In the genomic region with DNA sequence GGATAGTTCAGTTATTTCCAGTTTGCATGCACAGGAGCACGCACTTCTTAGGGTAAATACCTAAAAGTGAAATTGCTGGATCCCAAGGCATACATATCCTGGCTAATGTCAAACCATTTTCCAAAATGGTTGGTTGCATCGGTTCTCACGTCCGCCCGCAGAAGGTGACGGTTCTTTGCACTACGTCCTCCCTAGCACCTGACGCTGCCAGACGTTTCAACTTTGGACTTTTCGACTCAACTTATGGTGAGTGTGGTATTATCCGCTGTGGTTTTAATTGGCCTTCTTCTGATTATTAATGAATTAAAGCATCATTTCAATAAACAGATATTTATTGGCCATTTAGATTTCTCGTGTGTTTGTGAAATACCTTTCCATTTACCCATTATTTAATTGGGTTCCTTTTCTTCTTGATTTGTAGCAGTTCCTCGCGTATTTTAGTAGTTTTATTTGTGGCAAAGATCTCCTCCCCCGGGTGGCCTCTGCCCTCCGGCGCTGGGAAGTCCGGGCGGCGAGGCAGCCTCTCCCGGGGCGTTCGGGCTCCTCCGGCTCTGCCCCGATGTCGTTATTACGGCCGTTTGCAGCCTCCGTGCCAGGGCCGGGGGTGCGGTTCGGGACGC, we compare ENCODE assay signal across 8 cellular contexts. TPM values are rescaled to one million over a fixed set of nuclear protein-coding genes. Genes with fewer than 3 reads are reported as not detected.
A peak's percentile ranks its signal among the peaks of the same experiment; 100 is the strongest.
DNase-seq lines count a peak whose midpoint lies in the region; ATAC-seq and TF ChIP-seq lines count a peak whose summit lies in the region.

A gene (plus strand): TSS at position 571 of the 620 bp plus-strand sequence. CDS start 3,091 bp downstream, outside the sequence.

- H3K36me3 ChIP-seq in adipocyte (ENCODE audit: control insufficient read depth, insufficient read depth, low read length, severe bottlenecking) = no peaks in the 10 kb centered on the region
- H3K36me3 ChIP-seq in left lung = no peaks in the 10 kb centered on the region
- no peaks in the 10 kb centered on the region for H3K36me3 ChIP-seq in thoracic aorta

- H3K27me3 ChIP-seq in adipocyte (replicated peaks; ENCODE audit: control insufficient read depth, insufficient read depth, low read length) = peaks cover 3% of the 10 kb centered on the region
- H3K27me3 ChIP-seq in left lung = peaks cover 0 to 19% of the 10 kb centered on the region in 2 donors
- H3K27me3 ChIP-seq in thoracic aorta (replicated peaks; ENCODE audit: insufficient read depth) = no peaks in the 10 kb centered on the region

- H3K9me3 ChIP-seq in adipocyte (ENCODE audit: control insufficient read depth, low read length) (no peaks in the 10 kb centered on the region), left lung (no peaks in the 10 kb centered on the region), thoracic aorta (no peaks in the 10 kb centered on the region)

- peak within 1 kb of the TSS; percentile 90 for H3K9ac ChIP-seq in adipocyte (ENCODE audit: low read length)

- TF ChIP-seq CTCF in left lung (IDR thresholded peaks at IDR 0.05) (no peak), thoracic aorta (IDR thresholded peaks at IDR 0.05) (no peak)

- no peaks in the 10 kb centered on the region for H3K9me3 Mint-ChIP-seq in activated CD4-positive, alpha-beta T cell treated with anti-CD3 and anti-CD28 coated beads, Interleukin-2, amount 10 ng/mL, durations not matched to agents 7 days and 5 days

- CTCF ChIA-PET in activated CD4-positive, alpha-beta T cell treated with anti-CD3 and anti-CD28 coated beads, Interleukin-2, amount 10 ng/mL, durations not matched to agents 7 days and 5 days (lab: Charles Lee) = no interaction called here

- H3K27ac Mint-ChIP-seq in activated CD4-positive, alpha-beta T cell treated with anti-CD3 and anti-CD28 coated beads, Interleukin-2, amount 10 ng/mL, durations not matched to agents 7 days and 5 days = peak within 1 kb of the TSS; percentile 86

- H3K4me1 ChIP-seq in adipocyte (ENCODE audit: control insufficient read depth, insufficient read depth, low read length) (peaks cover 10% of the 10 kb centered on the region), left lung (peaks cover 7 to 8% of the 10 kb centered on the region in 2 donors), thoracic aorta (ENCODE audit: control insufficient read depth in 1 of 2, low read depth in 2 of 2) (peaks cover 0 to 4% of the 10 kb centered on the region in 2 donors)

- H3K27ac ChIP-seq in left lung = peak within 1 kb of the TSS; percentile 87 to 91
- peak within 1 kb of the TSS; percentile 71 to 73 for H3K27ac ChIP-seq in thoracic aorta

- peaks cover 28% of the 10 kb centered on the region for H3K4me1 Mint-ChIP-seq in activated CD4-positive, alpha-beta T cell treated with anti-CD3 and anti-CD28 coated beads, Interleukin-2, amount 10 ng/mL, durations not matched to agents 7 days and 5 days

- POLR2A ChIA-PET in activated CD4-positive, alpha-beta T cell treated with anti-CD3 and anti-CD28 coated beads, Interleukin-2, amount 10 ng/mL, durations not matched to agents 7 days and 5 days (lab: Charles Lee) = no interaction called here

- H3K4me3 ChIP-seq in adipocyte (ENCODE audit: low read length) = peak within 1 kb of the TSS; percentile 86
- peak within 1 kb of the TSS; percentile 60 to 62 for H3K4me3 ChIP-seq in left lung
- H3K4me3 ChIP-seq in thoracic aorta = peak within 1 kb of the TSS; percentile 81

- intact Hi-C loops in left lung (cut with DNase I) = no loop called here

- H3K36me3 Mint-ChIP-seq in activated CD4-positive, alpha-beta T cell treated with anti-CD3 and anti-CD28 coated beads, Interleukin-2, amount 10 ng/mL, durations not matched to agents 7 days and 5 days (ENCODE audit: low read depth) = peaks cover 6% of the 10 kb centered on the region

- peaks cover 19% of the 10 kb centered on the region for H3K27me3 Mint-ChIP-seq in activated CD4-positive, alpha-beta T cell treated with anti-CD3 and anti-CD28 coated beads, Interleukin-2, amount 10 ng/mL, durations not matched to agents 7 days and 5 days

- peak within 1 kb of the TSS; percentile 76 for H3K4me3 Mint-ChIP-seq in activated CD4-positive, alpha-beta T cell treated with anti-CD3 and anti-CD28 coated beads, Interleukin-2, amount 10 ng/mL, durations not matched to agents 7 days and 5 days

- ATAC-seq in left lung (no peak), thoracic aorta (ENCODE audit: insufficient number of reproducible peaks, low FRiP score, low read depth) (no peak), GM18502 (IDR thresholded peaks at IDR 0.05; ENCODE audit: poor library complexity, unreplicated experiment) (no peak)

- DNase-seq in activated CD4-positive, alpha-beta T cell treated with anti-CD3 and anti-CD28 coated beads, Interleukin-2, amount 10 ng/mL, durations not matched to agents 7 days and 5 days = no peak
- DNase-seq in activated CD4-positive, alpha-beta T cell treated with anti-CD3 and anti-CD28 coated beads for 1 hour = no peak
- no peak for DNase-seq in adipocyte (ENCODE audit: low read depth)
- DNase-seq in left lung = no peak
- no peak for DNase-seq in thoracic aorta (ENCODE audit: low spot score)
- DNase-seq in activated gamma-delta T cell treated with Interleukin-2 at 50 U/mL for 16 hours = no peak
- DNase-seq in SKM-1 treated with dmso at 0.1 percent for 144 hours (lab: John Stamatoyannopoulos, UW; ENCODE audit: unreplicated experiment) = no peak

RNA-seq across cellular contexts. Expression of the gene that starts here (rescaled TPM):
- total RNA-seq in activated CD4-positive, alpha-beta T cell treated with anti-CD3 and anti-CD28 coated beads, Interleukin-2, amount 10 ng/mL, durations not matched to agents 7 days and 5 days = 1 to 10 TPM; 2.9 to 3.1 TPM
- total RNA-seq in left lung (1 to 10 TPM; 7.3 to 9.8 TPM), thoracic aorta (1 to 10 TPM; 4.9 to 7.0 TPM)
